Comparison of ENCODE assay signal across 13 cellular contexts in the genomic region with DNA sequence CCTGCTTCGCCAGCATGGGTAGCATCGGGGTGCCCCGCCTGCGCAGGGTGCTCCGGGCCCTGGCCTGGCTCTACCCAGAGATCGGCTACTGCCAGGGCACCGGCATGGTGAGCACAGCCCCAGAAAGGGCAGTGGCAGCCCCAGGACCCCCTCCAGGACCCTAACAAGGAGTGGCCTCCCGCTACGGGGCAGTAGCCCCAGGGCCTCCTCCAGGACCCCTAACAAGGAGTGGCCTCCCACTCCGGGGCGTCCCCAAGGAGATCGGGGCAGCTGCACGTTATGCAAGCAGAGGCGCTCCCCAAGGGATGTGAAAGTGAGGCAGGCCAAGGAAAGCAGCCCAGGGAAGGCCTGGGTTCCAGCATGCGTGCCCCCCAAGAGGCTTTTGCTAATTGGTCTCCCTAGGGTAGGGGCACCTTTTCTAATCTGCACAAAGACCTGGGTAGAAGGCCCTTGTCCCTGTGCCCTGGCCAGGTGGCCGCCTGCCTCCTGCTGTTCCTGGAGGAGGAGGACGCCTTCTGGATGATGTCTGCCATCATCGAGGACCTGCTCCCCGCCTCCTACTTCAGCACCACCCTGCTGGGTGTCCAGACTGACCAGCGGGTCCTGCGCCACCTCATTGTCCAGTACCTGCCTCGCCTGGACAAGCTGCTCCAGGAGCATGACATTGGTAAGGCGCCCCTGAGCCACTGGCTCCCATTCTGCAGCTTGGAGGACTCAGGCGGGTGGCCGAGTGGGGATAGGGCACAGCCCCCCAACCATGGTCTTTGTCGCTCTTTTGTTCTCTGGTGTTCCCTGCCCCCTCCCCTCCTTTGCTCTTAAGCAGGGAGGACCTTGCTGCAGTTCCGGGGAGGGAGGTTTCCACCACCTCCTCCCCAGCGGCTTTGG.
"Had no signal": no experiment of that assay in that cellular context is flagged by ENCODE, and none has a peak within 500 bp of the region (broad histone marks: within the 10 kb centered on the region; RNA-seq: fewer than 3 reads in every experiment).

No MANE protein-coding gene starts in this region.

- H3K9me3 ChIP-seq: prostate gland, right lobe of liver had no signal

- DNase-seq: activated CD4-positive, alpha-beta memory T cell treated with anti-CD3 and anti-CD28 coated beads, Interleukin-2, amount 10 ng/mL, durations not matched to agents 7 days and 5 days; activated CD4-positive, alpha-beta T cell treated with anti-CD3 and anti-CD28 coated beads for 1 hour; activated naive CD4-positive, alpha-beta T cell treated with Interleukin-2 at 50 U/mL for 16 hours; activated naive CD8-positive, alpha-beta T cell treated with anti-CD3 and anti-CD28 coated beads, Interleukin-2, amount 50 U/mL, for 24 hours; effector memory CD8-positive, alpha-beta T cell; hippocampal formation; midbrain; naive B cell; stimulated activated CD4-positive, alpha-beta T cell treated with anti-CD3 and anti-CD28 coated beads, Interleukin-2, amount 100 ng/mL, for 24 hours; T-helper 9 cell had no signal

- H3K4me1 ChIP-seq: prostate gland had no signal

- H3K27me3 ChIP-seq: right lobe of liver had no signal

- H3K4me3 ChIP-seq: prostate gland, right lobe of liver had no signal

- H3K27ac ChIP-seq: epithelial cell of prostate, prostate gland, right lobe of liver had no signal

- ATAC-seq: activated naive CD8-positive, alpha-beta T cell treated with anti-CD3 and anti-CD28 coated beads, Interleukin-2, amount 50 U/mL, for 24 hours; effector memory CD8-positive, alpha-beta T cell; right lobe of liver had no signal
